In the genomic region with DNA sequence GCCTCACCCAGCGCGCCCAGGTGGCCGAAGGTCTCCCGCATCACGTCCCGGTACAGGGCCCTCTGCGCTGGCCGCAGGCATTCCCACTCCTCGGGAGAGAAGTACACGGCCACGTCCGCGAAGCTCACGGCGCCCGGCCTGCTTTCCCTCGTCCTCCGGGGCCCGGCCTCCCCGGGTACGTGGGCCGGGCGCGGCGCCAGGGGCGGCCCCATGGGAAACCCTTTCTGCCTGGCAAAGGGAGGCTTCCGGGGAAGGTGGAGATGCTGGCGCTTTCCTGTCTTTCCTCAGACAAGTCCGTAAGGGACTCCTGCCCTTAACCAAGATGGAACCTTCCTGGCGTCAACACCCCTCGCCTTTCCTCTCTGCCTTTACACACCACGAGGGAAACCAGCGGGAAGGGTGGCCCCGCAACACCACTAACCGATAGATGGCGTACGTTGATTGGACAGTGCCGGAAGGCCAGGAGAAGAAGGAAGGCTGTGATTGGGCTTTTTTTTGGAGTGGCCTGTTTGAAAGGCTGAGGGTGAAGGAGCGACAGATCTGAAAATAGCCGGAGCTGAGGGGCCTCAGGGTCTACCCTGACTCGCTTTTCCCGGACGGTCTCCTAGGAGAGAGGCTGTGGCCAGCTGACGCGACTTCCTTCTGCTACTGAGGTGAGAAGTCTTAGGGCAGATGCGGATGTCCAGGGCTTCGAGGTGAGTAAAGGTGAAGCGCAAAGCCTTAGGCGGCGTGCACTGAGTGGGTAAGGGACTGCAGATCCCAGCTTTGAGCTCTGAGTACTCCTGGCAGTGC, we compare ENCODE assay signal across 8 cellular contexts. TPM values are rescaled to one million over a fixed set of nuclear protein-coding genes. Genes with fewer than 3 reads are reported as not detected.
A peak's percentile ranks its signal among the peaks of the same experiment; 100 is the strongest.
DNase-seq lines count a peak whose midpoint lies in the region; ATAC-seq and TF ChIP-seq lines count a peak whose summit lies in the region.

A gene (minus strand): TSS at position 298 of the 792 bp plus-strand sequence. CDS start 86 bp downstream, at position 212.

- peak; percentile 82 for ATAC-seq in GM21717 (IDR thresholded peaks at IDR 0.05; ENCODE audit: unreplicated experiment)

- peaks cover 4% of the 10 kb centered on the region for H3K9me3 Mint-ChIP-seq in nephron progenitor cell
- H3K9me3 Mint-ChIP-seq in stimulated activated naive CD8-positive, alpha-beta T cell treated with anti-CD3 and anti-CD28 coated beads, Interleukin-15, Interleukin-2, amounts not matched to agents 100 ng/mL and 50 ng/mL, for 24 hours: no peaks in the 10 kb centered on the region

- H3K4me3 ChIP-seq in LNCaP clone FGC (ENCODE audit: low read depth, low read length): peak within 1 kb of the TSS; percentile 66
- H3K4me3 ChIP-seq in fibroblast of villous mesenchyme (ENCODE audit: low read depth, low read length): peak within 1 kb of the TSS; percentile 70

- DNase-seq in DMS53 treated with DMSO at 0.1 percent for 48 hours (lab: John Stamatoyannopoulos, UW; ENCODE audit: unreplicated experiment) (peak; percentile 90), LNCaP clone FGC (ENCODE audit: low read depth) (peak; percentile 93), SHP77 treated with DMSO at 0.1 percent for 48 hours (lab: John Stamatoyannopoulos, UW) (peak; percentile 99), fibroblast of villous mesenchyme (ENCODE audit: low read depth) (peak; percentile 99), nephron progenitor cell (peak; percentile 82)
- DNase-seq in activated effector memory CD4-positive, alpha-beta T cell treated with anti-CD3 and anti-CD28 coated beads, Interleukin-2, amount 50 U/mL, for 16 hours: peak; percentile 96

- peak within 1 kb of the TSS; percentile 8 for H3K27ac Mint-ChIP-seq in nephron progenitor cell
- H3K27ac Mint-ChIP-seq in stimulated activated naive CD8-positive, alpha-beta T cell treated with anti-CD3 and anti-CD28 coated beads, Interleukin-15, Interleukin-2, amounts not matched to agents 100 ng/mL and 50 ng/mL, for 24 hours: peak within 1 kb of the TSS; percentile 98

- peak within 1 kb of the TSS; percentile 87 for H3K4me3 Mint-ChIP-seq in nephron progenitor cell
- peak within 1 kb of the TSS; percentile 95 for H3K4me3 Mint-ChIP-seq in stimulated activated naive CD8-positive, alpha-beta T cell treated with anti-CD3 and anti-CD28 coated beads, Interleukin-15, Interleukin-2, amounts not matched to agents 100 ng/mL and 50 ng/mL, for 24 hours

- peaks cover 44% of the 10 kb centered on the region for H3K36me3 Mint-ChIP-seq in nephron progenitor cell (ENCODE audit: low read depth)
- H3K36me3 Mint-ChIP-seq in stimulated activated naive CD8-positive, alpha-beta T cell treated with anti-CD3 and anti-CD28 coated beads, Interleukin-15, Interleukin-2, amounts not matched to agents 100 ng/mL and 50 ng/mL, for 24 hours (ENCODE audit: low read depth): peaks cover 42% of the 10 kb centered on the region

- no peaks in the 10 kb centered on the region for H3K27me3 Mint-ChIP-seq in nephron progenitor cell (ENCODE audit: low read depth, poor library complexity)
- no peaks in the 10 kb centered on the region for H3K27me3 Mint-ChIP-seq in stimulated activated naive CD8-positive, alpha-beta T cell treated with anti-CD3 and anti-CD28 coated beads, Interleukin-15, Interleukin-2, amounts not matched to agents 100 ng/mL and 50 ng/mL, for 24 hours

- TF ChIP-seq CTCF in LNCaP clone FGC (IDR thresholded peaks at IDR 0.05; ENCODE audit: control insufficient read depth, extremely low read depth, insufficient read depth): no peak
- no peak for TF ChIP-seq CTCF in fibroblast of villous mesenchyme (IDR thresholded peaks at IDR 0.05; ENCODE audit: insufficient read depth, low read depth, low read length)
- TF ChIP-seq CTCF in nephron progenitor cell (IDR thresholded peaks at IDR 0.05): no peak

- H3K4me1 Mint-ChIP-seq in nephron progenitor cell: peaks cover 38% of the 10 kb centered on the region
- peaks cover 37% of the 10 kb centered on the region for H3K4me1 Mint-ChIP-seq in stimulated activated naive CD8-positive, alpha-beta T cell treated with anti-CD3 and anti-CD28 coated beads, Interleukin-15, Interleukin-2, amounts not matched to agents 100 ng/mL and 50 ng/mL, for 24 hours (ENCODE audit: low read depth)

RNA-seq across cellular contexts. Expression of the gene that starts here (rescaled TPM):
- total RNA-seq in fibroblast of villous mesenchyme: 9.7 and 13.0 TPM in 2 replicates

Comparison
In these comparisons a context has a peak if more than half of its experiments do, and no peak if none do; other contexts are left out.
1. Peak in every context shown above with its lines: DNase-seq, ATAC-seq and H3K4me3 ChIP-seq.